ENCODE assay signal across 8 cellular contexts in genomic region chr16:19067349-19068236, GRCh38. TPM values are rescaled to one million over a fixed set of nuclear protein-coding genes. Genes with fewer than 3 reads are reported as not detected.
A peak's percentile ranks its signal among the peaks of the same experiment; 100 is the strongest.
DNase-seq lines count a peak whose midpoint lies in the region; ATAC-seq and TF ChIP-seq lines count a peak whose summit lies in the region.

TSS of gene COQ7 (plus strand) at chr16:19067614. CDS start at chr16:19067665, 51 bp downstream.

- peak; percentile 89 for ATAC-seq in HG02870 (IDR thresholded peaks at IDR 0.05; ENCODE audit: unreplicated experiment)
- ATAC-seq in heart left ventricle = peak; percentile 96 to 99 (median 98)

- no peaks in the 10 kb centered on the region for H3K27me3 Mint-ChIP-seq in type B pancreatic cell

- intact Hi-C loops in T-helper 1 cell treated with Interleukin-12 subunit alpha and Interleukin-12 subunit beta and Interleukin-4 antibody, amounts not matched to agents 30 ng/mL and 1 ng/mL, for 36 hours (cut with micrococcal nuclease) = loop anchor here (1.0 to 5.0 kb wide), 8 partner anchors 19 to 1835 kb away; partner anchors contain the start of genes ARL6IP1, CCP110, DCUN1D3 and IQCK
- intact Hi-C loops in heart left ventricle (cut with DNase I) = loop anchor here in 6 of 10 donors (5.0 to 10.0 kb wide), 4 partner anchors 83 to 457 kb away; partner anchors contain the start of genes ARL6IP1 (in 3 of the 6), TMC7 (in 2 of the 6), CCP110 (in 1 of the 6) and GDE1 (in 1 of the 6)

- H3K9me3 Mint-ChIP-seq in type B pancreatic cell = peaks cover 4% of the 10 kb centered on the region

- TF ChIP-seq CTCF in GM13976 (IDR thresholded peaks at IDR 0.05; ENCODE audit: borderline replicate concordance, control extremely low read depth, extremely low read depth, insufficient read depth, missing control alignments) (no peak), heart left ventricle (IDR thresholded peaks at IDR 0.05) (peak in 3 of 12 donors; percentile 7 to 32 (median 19)), type B pancreatic cell (conservative IDR thresholded peaks at IDR 0.05) (no peak)

- in situ Hi-C loops in GM13976 (cut with MboI; ENCODE audit: low sequenced_read_pairs, unreplicated experiment) = no loop called here

- DNase-seq in GM13976 (ENCODE audit: low spot score) = peak; percentile 96
- peak; percentile 99 for DNase-seq in NCI-H146 treated with DMSO at 0.1 percent for 48 hours (lab: John Stamatoyannopoulos, UW; ENCODE audit: unreplicated experiment)
- DNase-seq in amniotic epithelial cell (ENCODE audit: low read depth) = peak; percentile 100
- peak; percentile 99 to 100 (median 99) for DNase-seq in heart left ventricle
- DNase-seq in pons (ENCODE audit: low spot score) = peak; percentile 99
- peak; percentile 96 for DNase-seq in type B pancreatic cell (ENCODE audit: extremely low spot score, unreplicated experiment)

- H3K4me3 ChIP-seq in heart left ventricle = peak within 1 kb of the TSS; percentile 58 to 91 (median 76)

- TF ChIP-seq POLR2A in heart left ventricle (IDR thresholded peaks at IDR 0.05) = peak in 1 of 2 donors; percentile 66

- peaks cover 5% of the 10 kb centered on the region for H3K4me1 Mint-ChIP-seq in type B pancreatic cell (ENCODE audit: unreplicated experiment)

- H3K27ac ChIP-seq in heart left ventricle = peak within 1 kb of the TSS; percentile 95 to 100 (median 98)

- peaks cover 0 to 23% (median 14%) of the 10 kb centered on the region in 12 donors for H3K4me1 ChIP-seq in heart left ventricle

- H3K36me3 Mint-ChIP-seq in type B pancreatic cell = peaks cover 10% of the 10 kb centered on the region

- WGBS in heart left ventricle, 4 donors = 0 to 1% (median 0%) methylated on average over 38 to 68 of the region's 68 CpGs

- H3K4me3 Mint-ChIP-seq in type B pancreatic cell = peak within 1 kb of the TSS; percentile 86

- H3K36me3 ChIP-seq in heart left ventricle = peaks cover 0 to 12% (median 8%) of the 10 kb centered on the region in 9 donors

- no peaks in the 10 kb centered on the region for H3K9me3 ChIP-seq in heart left ventricle

- H3K27me3 ChIP-seq in heart left ventricle = no peaks in the 10 kb centered on the region

- H3K27ac Mint-ChIP-seq in type B pancreatic cell = peak within 1 kb of the TSS; percentile 99

RNA-seq across cellular contexts. Expression of gene COQ7, which starts in this region (rescaled TPM):
- total RNA-seq in T-helper 1 cell treated with Interleukin-12 subunit alpha and Interleukin-12 subunit beta and Interleukin-4 antibody, amounts not matched to agents 30 ng/mL and 1 ng/mL, for 36 hours = 12.2 and 14.8 TPM in 2 replicates
- 10 to 100 TPM; 24.9 to 45.1 (median 39.5) TPM for total RNA-seq in heart left ventricle
- 10 to 100 TPM; 23.9 to 26.1 TPM for polyA plus RNA-seq in heart left ventricle
- total RNA-seq in type B pancreatic cell (ENCODE audit: low replicate concordance) = 18.2 and 21.7 TPM in 2 replicates

Comparison
In these comparisons a context has a peak if more than half of its experiments do, and no peak if none do; other contexts are left out.
1. Peak in every context shown above with its lines: DNase-seq, ATAC-seq, H3K4me3 ChIP-seq and H3K27ac ChIP-seq.